ENCODE assay signal across 8 cellular contexts in genomic region chr12:48717252-48717695, GRCh38. TPM values are rescaled to one million over a fixed set of nuclear protein-coding genes. Genes with fewer than 3 reads are reported as not detected.
DNase-seq lines count a peak whose midpoint lies in the region; ATAC-seq and TF ChIP-seq lines count a peak whose summit lies in the region.

No MANE protein-coding gene starts in this region.

- WGBS in lower leg skin, 2 donors = 5 to 7% methylated on average over 21 of the region's 21 CpGs

- TF ChIP-seq CTCF in brain (conservative IDR thresholded peaks at IDR 0.05) (no peak), lower leg skin (IDR thresholded peaks at IDR 0.05) (no peak), tibial artery (IDR thresholded peaks at IDR 0.05) (no peak)

- no peaks in the 10 kb centered on the region for H3K27me3 ChIP-seq in tibial artery

- H3K9me3 Mint-ChIP-seq in IgD-negative memory B cell (peaks cover 1 to 15% (median 9%) of the 10 kb centered on the region in 3 donors), brain (peaks cover 9 to 21% (median 17%) of the 10 kb centered on the region in 5 experiments)

- peaks cover 5 to 39% (median 25%) of the 10 kb centered on the region in 4 donors for H3K4me1 ChIP-seq in tibial artery

- H3K4me1 Mint-ChIP-seq in IgD-negative memory B cell (peaks cover 7 to 32% (median 16%) of the 10 kb centered on the region in 3 donors), brain (peaks cover 46% of the 10 kb centered on the region)

- no peak for ATAC-seq in HG02763 (IDR thresholded peaks at IDR 0.05; ENCODE audit: unreplicated experiment)

- peaks cover under 1 to 16% (median 13%) of the 10 kb centered on the region in 3 donors for H3K36me3 ChIP-seq in tibial artery

- H3K4me3 ChIP-seq in lower leg skin (ENCODE audit: low read depth, poor library complexity, severe bottlenecking) = peak overlapping the region; percentile 65
- peak overlapping the region; percentile 69 to 78 for H3K4me3 ChIP-seq in tibial artery

- H3K27ac ChIP-seq in tibial artery = peak overlapping the region; percentile 88 to 95

- H3K4me3 Mint-ChIP-seq in IgD-negative memory B cell (peak overlapping the region; percentile 84 to 97 (median 96)), brain (peak overlapping the region; percentile 91 to 99 (median 93))

- H3K27ac Mint-ChIP-seq in IgD-negative memory B cell (peak overlapping the region; percentile 85 to 98 (median 97)), brain (peak overlapping the region; percentile 96 to 99 (median 96))

- peak; percentile 14 for DNase-seq in NCI-H510A treated with DMSO at 0.1 percent for 48 hours (lab: John Stamatoyannopoulos, UW)
- no peak for DNase-seq in NCI-H510A (lab: John Stamatoyannopoulos, UW)
- DNase-seq in lower leg skin (ENCODE audit: low spot score in 2 of 2) = no peak
- no peak for DNase-seq in tibial artery
- no peak for DNase-seq in cortex of kidney (lab: John Stamatoyannopoulos, UW)

- H3K9me3 ChIP-seq in tibial artery = peaks cover 0 to 9% (median 7%) of the 10 kb centered on the region in 3 donors

- intact Hi-C loops in lower leg skin (cut with DNase I; ENCODE audit: low total_unique reads) (no loop called here), tibial artery (cut with DNase I; ENCODE audit: low total_unique reads) (no loop called here)

- peaks cover 4% of the 10 kb centered on the region for H3K27me3 Mint-ChIP-seq in IgD-negative memory B cell
- H3K27me3 Mint-ChIP-seq in brain = peaks cover 9% of the 10 kb centered on the region

- no peak for TF ChIP-seq POLR2A in lower leg skin (IDR thresholded peaks at IDR 0.05)

- H3K36me3 Mint-ChIP-seq in IgD-negative memory B cell = peaks cover 8% of the 10 kb centered on the region
- H3K36me3 Mint-ChIP-seq in brain = peaks cover 37% of the 10 kb centered on the region

RNA-seq across cellular contexts. Expression of gene CCNT1, which starts 0.8 kb away (rescaled TPM):
- 14.9 TPM for polyA plus RNA-seq in IgD-negative memory B cell
- polyA plus RNA-seq in brain (ENCODE audit: insufficient read depth, low read depth, low replicate concordance) = 6.1 TPM
- 10 to 100 TPM; 19.3 to 34.9 (median 31.5) TPM for total RNA-seq in lower leg skin

RNA-seq across cellular contexts. Expression of gene KANSL2, which starts 35.2 kb away (rescaled TPM):
- polyA plus RNA-seq in IgD-negative memory B cell (47.8 TPM), brain (ENCODE audit: insufficient read depth, low read depth, low replicate concordance) (19.5 TPM)
- total RNA-seq in lower leg skin = 100 to 1,000 TPM in 1 of 4 donors, 10 to 100 TPM in 3; 45.9 to 106 (median 60.6) TPM
